ENCODE assay signal across 21 cellular contexts in the genomic region with DNA sequence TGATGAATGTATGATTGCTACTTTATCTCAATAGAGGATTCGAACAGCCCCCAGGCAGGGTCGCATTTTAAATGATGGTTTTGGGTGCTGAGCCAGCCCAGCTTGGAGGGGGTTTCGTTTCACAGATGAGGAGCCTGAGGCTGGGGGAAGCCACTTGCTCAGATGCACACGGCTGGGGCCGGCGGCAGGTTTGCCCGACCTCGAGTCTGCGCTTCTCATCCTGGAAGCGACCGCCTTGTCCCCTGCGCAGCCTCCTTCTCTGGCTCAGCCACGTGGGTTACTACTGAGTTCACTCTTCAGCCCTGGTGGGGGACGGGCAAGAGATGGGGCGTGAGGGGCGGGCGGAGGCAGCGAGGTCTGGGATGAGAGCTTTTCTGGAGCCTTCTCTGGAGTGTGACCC. TPM values are rescaled to one million over a fixed set of nuclear protein-coding genes. Genes with fewer than 3 reads are reported as not detected.
DNase-seq lines count a peak whose midpoint lies in the region; ATAC-seq and TF ChIP-seq lines count a peak whose summit lies in the region.
"Had no signal": no experiment of that assay in that cellular context is flagged by ENCODE, and none has a peak within 500 bp of the region (broad histone marks: within the 10 kb centered on the region; RNA-seq: fewer than 3 reads in every experiment).

No MANE protein-coding gene starts in this region.

- H3K4me1 Mint-ChIP-seq in activated naive CD4-positive, alpha-beta T cell treated with anti-CD3 and anti-CD28 coated beads, Interleukin-2, amount 10 ng/mL, durations not matched to agents 7 days and 5 days, result peaks cover 47% of the 10 kb centered on the region
- no peaks in the 10 kb centered on the region for H3K4me1 Mint-ChIP-seq in chondrocyte (ENCODE audit: low read depth)
- no peaks in the 10 kb centered on the region for H3K4me1 Mint-ChIP-seq in Calu3 (ENCODE audit: low read depth, unreplicated experiment)

- peak; percentile 14 for DNase-seq in activated naive CD4-positive, alpha-beta T cell treated with anti-CD3 and anti-CD28 coated beads, Interleukin-2, amount 10 ng/mL, durations not matched to agents 7 days and 5 days
- no peak for DNase-seq in activated naive CD4-positive, alpha-beta T cell (lab: John Stamatoyannopoulos, UW)
- DNase-seq in chondrocyte (ENCODE audit: low spot score) (peak; percentile 57), sciatic nerve (ENCODE audit: low spot score) (peak; percentile 31), SHP77 (lab: John Stamatoyannopoulos, UW) (no peak), iPS-NIHi11 (ENCODE audit: low spot score) (no peak), Calu3 (no peak)
- DNase-seq: DND-41; GDM1; GM23248; NCI-H1092; NCI-H1694; NCI-H2107; NCI-H226; NCI-H69; NK-92 treated with Interleukin-12 subunit alpha and Interleukin-12 subunit beta, amount 100 ng/mL, for 24 hours; OCI-M1 had no signal

- TF ChIP-seq CTCF in chondrocyte (IDR thresholded peaks at IDR 0.05) (no peak), Calu3 (IDR thresholded peaks at IDR 0.05; ENCODE audit: unreplicated experiment) (no peak)

- no peak overlapping the region for H3K4me3 Mint-ChIP-seq in activated naive CD4-positive, alpha-beta T cell treated with anti-CD3 and anti-CD28 coated beads, Interleukin-2, amount 10 ng/mL, durations not matched to agents 7 days and 5 days
- H3K4me3 Mint-ChIP-seq in chondrocyte (ENCODE audit: unreplicated experiment) (no peak overlapping the region), Calu3 (ENCODE audit: low read depth, unreplicated experiment) (no peak overlapping the region)
- H3K4me3 Mint-ChIP-seq: CD8-positive, alpha-beta T cell had no signal

- ATAC-seq in sciatic nerve, result no peak
- ATAC-seq: A549; CD8-positive, alpha-beta T cell had no signal

- no peaks in the 10 kb centered on the region for H3K36me3 Mint-ChIP-seq in activated naive CD4-positive, alpha-beta T cell treated with anti-CD3 and anti-CD28 coated beads, Interleukin-2, amount 10 ng/mL, durations not matched to agents 7 days and 5 days
- H3K36me3 Mint-ChIP-seq in chondrocyte (ENCODE audit: low read depth) (peaks cover 3% of the 10 kb centered on the region), Calu3 (ENCODE audit: insufficient read depth, unreplicated experiment) (no peaks in the 10 kb centered on the region)
- H3K36me3 Mint-ChIP-seq: CD8-positive, alpha-beta T cell had no signal

- H3K4me3 ChIP-seq in BLaER1 treated with 17β-estradiol and CSF1 and Interleukin-3, amounts not matched to agents 10 nM and 100 nM, result no peak overlapping the region; a peak in 1 of 20 replicates
- H3K4me3 ChIP-seq: A549, GM23248 had no signal

- peak overlapping the region in 8 of 11 experiments; percentile 80 to 93 (median 84); a peak in 16 of 22 replicates for H3K27ac ChIP-seq in BLaER1 treated with 17β-estradiol and CSF1 and Interleukin-3, amounts not matched to agents 10 nM and 100 nM
- H3K27ac ChIP-seq: A549, GM23248, HL-60 had no signal

- H3K27ac Mint-ChIP-seq in activated naive CD4-positive, alpha-beta T cell treated with anti-CD3 and anti-CD28 coated beads, Interleukin-2, amount 10 ng/mL, durations not matched to agents 7 days and 5 days, result no peak overlapping the region
- no peak overlapping the region for H3K27ac Mint-ChIP-seq in chondrocyte (ENCODE audit: unreplicated experiment)
- no peak overlapping the region for H3K27ac Mint-ChIP-seq in Calu3 (ENCODE audit: unreplicated experiment)
- H3K27ac Mint-ChIP-seq: CD8-positive, alpha-beta T cell had no signal

- intact Hi-C loops in sciatic nerve (cut with DNase I), result no loop called here
- intact Hi-C loops in Calu3 (cut with micrococcal nuclease; ENCODE audit: unreplicated experiment), result no loop called here

- peak overlapping the region in 8 of 11 experiments; percentile 3 to 81 (median 62); a peak in 12 of 22 replicates for H3K9ac ChIP-seq in BLaER1 treated with 17β-estradiol and CSF1 and Interleukin-3, amounts not matched to agents 10 nM and 100 nM
- H3K9ac ChIP-seq: GM23248 had no signal

- no peaks in the 10 kb centered on the region for H3K9me3 Mint-ChIP-seq in activated naive CD4-positive, alpha-beta T cell treated with anti-CD3 and anti-CD28 coated beads, Interleukin-2, amount 10 ng/mL, durations not matched to agents 7 days and 5 days
- H3K9me3 Mint-ChIP-seq in chondrocyte (ENCODE audit: low read depth) (no peaks in the 10 kb centered on the region), Calu3 (ENCODE audit: low read depth, unreplicated experiment) (peaks cover 2% of the 10 kb centered on the region)
- H3K9me3 Mint-ChIP-seq: CD8-positive, alpha-beta T cell had no signal

- peaks cover 79 to 93% (median 92%) of the 10 kb centered on the region in 10 experiments for H3K4me1 ChIP-seq in BLaER1 treated with 17β-estradiol and CSF1 and Interleukin-3, amounts not matched to agents 10 nM and 100 nM
- H3K4me1 ChIP-seq: A549 had no signal

- peaks cover 0 to 5% (median 0%) of the 10 kb centered on the region in 11 experiments; a peak in 2 of 22 replicates for H3K9me3 ChIP-seq in BLaER1 treated with 17β-estradiol and CSF1 and Interleukin-3, amounts not matched to agents 10 nM and 100 nM (replicated peaks in 1 of 11)
- H3K9me3 ChIP-seq: A549 had no signal

- H3K36me3 ChIP-seq in BLaER1 treated with 17β-estradiol and CSF1 and Interleukin-3, amounts not matched to agents 10 nM and 100 nM, result no peaks in the 10 kb centered on the region

- H3K4me2 ChIP-seq in BLaER1 treated with 17β-estradiol and CSF1 and Interleukin-3, amounts not matched to agents 10 nM and 100 nM, result peak overlapping the region; percentile 89 to 100 (median 98)
- H3K4me2 ChIP-seq: A549 had no signal

- no TSS peak for BruUV-seq in Calu3 (replicated peaks; lab: Mats Ljungman, UMichigan)

- CTCF ChIA-PET in activated naive CD4-positive, alpha-beta T cell treated with anti-CD3 and anti-CD28 coated beads, Interleukin-2, amount 10 ng/mL, durations not matched to agents 7 days and 5 days (lab: Charles Lee), result no interaction called here
- CTCF ChIA-PET in Calu3 (lab: Charles Lee), result interaction anchor here (1.6 to 1.7 kb wide), 2 partner anchors 11 to 33 kb away, joined by 5 to 6 read pairs; no protein-coding TSS in a partner anchor

- no peaks in the 10 kb centered on the region for H4K20me1 ChIP-seq in BLaER1 treated with 17β-estradiol and CSF1 and Interleukin-3, amounts not matched to agents 10 nM and 100 nM

- H3K27me3 Mint-ChIP-seq in activated naive CD4-positive, alpha-beta T cell treated with anti-CD3 and anti-CD28 coated beads, Interleukin-2, amount 10 ng/mL, durations not matched to agents 7 days and 5 days, result peaks cover 84% of the 10 kb centered on the region
- peaks cover 36% of the 10 kb centered on the region for H3K27me3 Mint-ChIP-seq in chondrocyte (ENCODE audit: low read depth)
- peaks cover 89% of the 10 kb centered on the region for H3K27me3 Mint-ChIP-seq in Calu3 (ENCODE audit: unreplicated experiment)

- H3K27me3 ChIP-seq in BLaER1 treated with 17β-estradiol and CSF1 and Interleukin-3, amounts not matched to agents 10 nM and 100 nM, result no peaks in the 10 kb centered on the region

RNA-seq across cellular contexts. Expression of a gene that starts 25.3 kb away (rescaled TPM):
- 0.10 TPM in 1 of 3 replicates, not detected in the others for total RNA-seq in chondrocyte
- 0.09 TPM for total RNA-seq in sciatic nerve
- total RNA-seq in Calu3 (2022), result not detected in 2 replicates
- total RNA-seq: CD8-positive, alpha-beta T cell; GM23248 had no signal

Comparison
In these comparisons a context has a peak if more than half of its experiments do, and no peak if none do; other contexts are left out.
1. DNase-seq: peak in activated naive CD4-positive, alpha-beta T cell treated with anti-CD3 and anti-CD28 coated beads, Interleukin-2, amount 10 ng/mL, durations not matched to agents 7 days and 5 days (single experiment), chondrocyte (single experiment) and sciatic nerve (single experiment); none in activated naive CD4-positive, alpha-beta T cell (0 of 4), SHP77 (0 of 2), iPS-NIHi11 (single experiment) and Calu3 (single experiment).